Comparison of ENCODE assay signal across 8 cellular contexts in the genomic region with DNA sequence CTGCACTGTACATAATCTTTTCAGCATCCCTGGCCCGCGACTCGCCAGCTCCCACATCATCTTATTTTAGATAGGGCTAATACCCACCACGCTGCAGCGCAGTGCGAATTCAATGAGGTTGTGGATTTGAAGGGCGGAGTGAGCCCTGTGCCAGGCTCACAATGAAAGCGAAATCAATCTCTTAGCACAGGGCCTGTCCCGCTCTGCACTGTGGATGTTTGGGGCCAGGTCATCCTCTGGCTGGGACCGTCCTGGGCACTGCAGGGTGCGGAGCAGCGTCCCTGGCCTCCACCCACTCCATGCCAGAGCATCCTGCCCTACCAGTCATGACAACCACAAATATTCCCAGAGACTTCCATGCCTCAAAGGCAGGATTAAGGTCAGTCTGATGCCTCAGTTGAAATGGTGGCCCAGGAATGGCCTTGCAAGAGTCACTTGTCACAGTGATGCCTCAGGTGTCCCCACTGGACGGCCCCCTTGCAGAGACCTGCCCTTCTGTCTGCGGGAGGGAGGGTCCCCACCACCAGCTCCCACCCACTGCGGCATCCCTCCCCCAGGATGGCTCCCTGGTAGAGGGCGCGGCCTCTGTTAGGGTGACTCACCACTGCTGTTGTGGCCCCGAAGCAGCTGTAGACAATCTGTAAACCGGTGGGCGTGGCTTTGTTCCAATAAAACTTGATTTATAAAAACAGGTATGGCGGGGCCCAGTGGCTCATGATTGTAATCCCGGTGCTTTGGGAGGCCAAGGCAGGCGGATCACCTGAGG. TPM values are rescaled to one million over a fixed set of nuclear protein-coding genes. Genes with fewer than 3 reads are reported as not detected.
DNase-seq lines count a peak whose midpoint lies in the region; FAIRE-seq and TF ChIP-seq lines count a peak whose summit lies in the region.

No MANE protein-coding gene starts in this region.

- H3K4me1 Mint-ChIP-seq in Caco-2 (ENCODE audit: low read depth, unreplicated experiment), result peaks cover 7% of the 10 kb centered on the region

- intact Hi-C loops in Caco-2 (cut with micrococcal nuclease; ENCODE audit: unreplicated experiment), result no loop called here

- BruUV-seq in Caco-2 (replicated peaks; lab: Mats Ljungman, UMichigan), result no TSS peak

- CTCF ChIA-PET in Caco-2 (lab: Charles Lee), result interaction anchor here (0.8 kb wide), 1 partner anchor 117 kb away, joined by 3 read pairs; no protein-coding TSS in a partner anchor

- no peaks in the 10 kb centered on the region for H3K9me3 ChIP-seq in Caco-2

- peak; percentile 38 to 49 for DNase-seq in Caco-2
- peak; percentile 70 for DNase-seq in RCC 7860 (ENCODE audit: low spot score)
- peak; percentile 75 for DNase-seq in activated effector memory CD4-positive, alpha-beta T cell treated with Interleukin-2 at 50 U/mL for 16 hours
- DNase-seq in iPS-NIHi7 (ENCODE audit: extremely low spot score), result peak; percentile 31
- DNase-seq in stimulated activated CD8-positive, alpha-beta memory T cell treated with anti-CD3 and anti-CD28 coated beads, Interleukin-12 subunit alpha, Interleukin-12 subunit beta, amount 100 ng/mL, for 1 hour (ENCODE audit: low read depth), result peak; percentile 74
- no peak for DNase-seq in NCI-H524 (lab: John Stamatoyannopoulos, UW)
- no peak for DNase-seq in inferior parietal cortex (ENCODE audit: extremely low spot score)
- DNase-seq in superior temporal gyrus (ENCODE audit: extremely low spot score), result no peak

- H3K9me3 Mint-ChIP-seq in Caco-2 (ENCODE audit: unreplicated experiment), result no peaks in the 10 kb centered on the region

- no peak overlapping the region for H3K4me3 Mint-ChIP-seq in Caco-2 (ENCODE audit: unreplicated experiment)

- TF ChIP-seq CTCF in Caco-2 (IDR thresholded peaks at IDR 0.05; ENCODE audit: insufficient read depth in 1 of 2, low read depth in 1 of 2, low read length in 1 of 2, severe bottlenecking in 1 of 2, unreplicated experiment in 1 of 2), result no peak

- 0 out of 2 replicates have a peak, but pooled peaks cover 4% of the 10 kb centered on the region for H3K4me1 ChIP-seq in Caco-2

- POLR2A ChIA-PET in Caco-2 (lab: Charles Lee), result interaction anchor here (0.7 kb wide), 1 partner anchor 102 kb away, joined by 4 read pairs; no protein-coding TSS in a partner anchor

- no peaks in the 10 kb centered on the region for H3K36me3 ChIP-seq in Caco-2 (ENCODE audit: control insufficient read depth, insufficient read depth, low read length)

- H3K27me3 Mint-ChIP-seq in Caco-2 (ENCODE audit: insufficient read depth, unreplicated experiment), result no peaks in the 10 kb centered on the region

- peak; percentile 66 for FAIRE-seq in RCC 7860 (lab: Jason Lieb, UNC)

- no peaks in the 10 kb centered on the region; the same call in 1 of the 2 replicates for H3K27me3 ChIP-seq in Caco-2 (replicated peaks; ENCODE audit: control insufficient read depth, insufficient read depth, low read length)

- no peak overlapping the region for H3K4me3 ChIP-seq in Caco-2 (ENCODE audit: low read depth, low read length)

- peaks cover 74% of the 10 kb centered on the region for H3K36me3 Mint-ChIP-seq in Caco-2 (ENCODE audit: insufficient read depth, unreplicated experiment)

- no peak overlapping the region for H3K27ac Mint-ChIP-seq in Caco-2 (ENCODE audit: unreplicated experiment)

RNA-seq across cellular contexts. Expression of gene UHRF1, which starts 5.6 kb away (rescaled TPM):
- 47.6 and 54.6 TPM in 2 replicates for total RNA-seq in Caco-2 (2022)

RNA-seq across cellular contexts. Expression of gene ARRDC5, which starts 12.2 kb away (rescaled TPM):
- total RNA-seq in Caco-2 (2022), result not detected in 2 replicates

RNA-seq across cellular contexts. Expression of gene PLIN3, which starts 47.5 kb away (rescaled TPM):
- 60.2 and 63.8 TPM in 2 replicates for total RNA-seq in Caco-2 (2022)

RNA-seq across cellular contexts. Expression of gene KDM4B, which starts 54.0 kb away (rescaled TPM):
- 27.4 and 30.9 TPM in 2 replicates for total RNA-seq in Caco-2 (2022)

Comparison
In these comparisons a context has a peak if more than half of its experiments do, and no peak if none do; other contexts are left out.
1. DNase-seq: peak in Caco-2 (2 of 2), RCC 7860 (single experiment), activated effector memory CD4-positive, alpha-beta T cell treated with Interleukin-2 at 50 U/mL for 16 hours (single experiment), iPS-NIHi7 (single experiment) and stimulated activated CD8-positive, alpha-beta memory T cell treated with anti-CD3 and anti-CD28 coated beads, Interleukin-12 subunit alpha, Interleukin-12 subunit beta, amount 100 ng/mL, for 1 hour (single experiment); none in NCI-H524 (0 of 2), inferior parietal cortex (single experiment) and superior temporal gyrus (single experiment).